Comparison of ENCODE assay signal across 9 cellular contexts in the genomic region with DNA sequence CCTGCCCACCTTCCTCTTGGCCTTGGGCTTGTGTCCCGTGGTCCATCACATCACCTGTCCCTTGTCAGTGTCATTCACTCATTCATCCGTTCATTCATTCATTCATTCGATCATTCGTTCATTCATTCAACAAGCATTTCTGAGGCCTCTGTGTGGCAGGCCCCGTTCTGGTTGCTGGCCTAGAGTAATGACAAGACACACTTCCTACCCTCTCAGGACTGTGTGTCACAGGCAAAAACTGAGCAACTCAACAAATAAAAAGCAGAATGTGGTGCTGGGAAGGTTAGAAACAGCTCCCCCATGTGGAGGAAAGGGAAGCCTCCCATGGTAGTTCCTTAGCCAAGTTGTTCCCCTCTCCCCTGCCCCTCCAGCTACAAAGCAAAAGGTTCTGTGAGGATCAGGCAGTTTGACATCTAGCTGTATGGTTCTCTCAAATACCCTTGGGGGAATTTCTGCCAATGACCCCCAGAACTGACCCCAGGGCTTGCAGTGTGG. TPM values are rescaled to one million over a fixed set of nuclear protein-coding genes. Genes with fewer than 3 reads are reported as not detected.
DNase-seq lines count a peak whose midpoint lies in the region; ATAC-seq, FAIRE-seq and TF ChIP-seq lines count a peak whose summit lies in the region.
"Had no signal": no experiment of that assay in that cellular context is flagged by ENCODE, and none has a peak within 500 bp of the region (broad histone marks: within the 10 kb centered on the region; RNA-seq: fewer than 3 reads in every experiment).

No MANE protein-coding gene starts in this region.

- H3K9me3 Mint-ChIP-seq in osteocyte (ENCODE audit: unreplicated experiment) = no peaks in the 10 kb centered on the region

- no peaks in the 10 kb centered on the region for H3K36me3 ChIP-seq in bronchial epithelial cell (ENCODE audit: control insufficient read depth, insufficient read depth, low read length)

- H3K27me3 Mint-ChIP-seq in osteocyte (ENCODE audit: unreplicated experiment) = no peaks in the 10 kb centered on the region

- no peak overlapping the region for H3K4me3 ChIP-seq in bronchial epithelial cell (ENCODE audit: low read depth, low read length)

- peak; percentile 52 for DNase-seq in DMS 273 (lab: John Stamatoyannopoulos, UW; ENCODE audit: unreplicated experiment)
- DNase-seq in DMS 273 treated with DMSO at 0.1 percent for 48 hours (lab: John Stamatoyannopoulos, UW) = no peak
- peak; percentile 15 for DNase-seq in NCI-H1694 (lab: John Stamatoyannopoulos, UW)
- DNase-seq in bronchial epithelial cell (ENCODE audit: low read depth) = peak; percentile 17
- DNase-seq in osteocyte (ENCODE audit: extremely low spot score, unreplicated experiment) = no peak
- DNase-seq in stimulated activated CD4-positive, alpha-beta T cell treated with anti-CD3 and anti-CD28 coated beads, Interleukin-1b, Interleukin-23, amount 100 ng/mL, for 48 hours = no peak

- TF ChIP-seq CTCF in bronchial epithelial cell (IDR thresholded peaks at IDR 0.05; ENCODE audit: insufficient read depth, low read length, severe bottlenecking) = peak; percentile 62
- peak; percentile 54 for TF ChIP-seq CTCF in osteocyte (IDR thresholded peaks at IDR 0.05)

- H3K36me3 Mint-ChIP-seq in osteocyte (ENCODE audit: unreplicated experiment) = peaks cover 3% of the 10 kb centered on the region

- H3K27ac Mint-ChIP-seq in osteocyte (ENCODE audit: unreplicated experiment) = no peak overlapping the region

- H3K4me3 Mint-ChIP-seq in osteocyte (ENCODE audit: unreplicated experiment) = no peak overlapping the region

- no peaks in the 10 kb centered on the region for H3K27me3 ChIP-seq in bronchial epithelial cell (ENCODE audit: control insufficient read depth, insufficient read depth, low read length)

- H3K4me1 Mint-ChIP-seq in osteocyte (ENCODE audit: unreplicated experiment) = peaks cover 2% of the 10 kb centered on the region

- no peak for ATAC-seq in GM19395 (IDR thresholded peaks at IDR 0.05; ENCODE audit: unreplicated experiment)
- no peak for ATAC-seq in HG03108 (IDR thresholded peaks at IDR 0.05; ENCODE audit: unreplicated experiment)

- no peak for FAIRE-seq in bronchial epithelial cell (lab: Jason Lieb, UNC)
- FAIRE-seq: A204.1 had no signal

RNA-seq across cellular contexts. Expression of a gene that starts 1.6 kb away (rescaled TPM):
- total RNA-seq in bronchial epithelial cell = not detected in 2 replicates
- total RNA-seq in osteocyte = not detected in 2 replicates

RNA-seq across cellular contexts. Expression of a gene that starts 27.0 kb away (rescaled TPM):
- total RNA-seq in bronchial epithelial cell (under 0.01 and 0.13 TPM in 2 replicates), osteocyte (0.08 TPM in 1 of 2 replicates, not detected in the other)

RNA-seq across cellular contexts. Expression of a gene that starts 34.3 kb away (rescaled TPM):
- total RNA-seq in bronchial epithelial cell = 3.2 and 9.6 TPM in 2 replicates
- 12.8 TPM in 2 replicates for total RNA-seq in osteocyte

Comparison
In these comparisons a context has a peak if more than half of its experiments do, and no peak if none do; other contexts are left out.
1. DNase-seq: peak in DMS 273 (single experiment), NCI-H1694 (single experiment) and bronchial epithelial cell (single experiment); none in DMS 273 treated with DMSO at 0.1 percent for 48 hours (single experiment), osteocyte (single experiment) and stimulated activated CD4-positive, alpha-beta T cell treated with anti-CD3 and anti-CD28 coated beads, Interleukin-1b, Interleukin-23, amount 100 ng/mL, for 48 hours (single experiment).